Comparison of ENCODE assay signal across 16 cellular contexts in the genomic region with DNA sequence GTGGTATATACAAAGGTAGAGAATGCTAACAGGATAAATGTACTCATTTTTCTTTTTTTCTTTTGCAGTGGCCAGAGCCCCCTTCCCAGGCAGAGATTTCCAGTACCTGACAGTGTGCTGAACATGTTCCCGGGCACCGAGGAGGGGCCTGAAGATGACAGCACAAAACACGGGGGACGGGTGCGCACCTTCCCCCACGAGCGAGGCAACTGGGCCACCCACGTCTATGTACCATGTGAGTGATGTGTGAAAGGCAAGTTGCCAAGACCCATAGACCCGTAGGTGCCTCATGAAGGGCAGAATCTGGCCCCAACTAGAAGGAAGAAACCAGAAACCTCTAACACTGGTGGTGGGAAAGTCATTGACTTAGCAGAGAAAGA. TPM values are rescaled to one million over a fixed set of nuclear protein-coding genes. Genes with fewer than 3 reads are reported as not detected.
DNase-seq lines count a peak whose midpoint lies in the region; ATAC-seq and TF ChIP-seq lines count a peak whose summit lies in the region.
"Had no signal": no experiment of that assay in that cellular context is flagged by ENCODE, and none has a peak within 500 bp of the region (broad histone marks: within the 10 kb centered on the region; RNA-seq: fewer than 3 reads in every experiment).

No MANE protein-coding gene starts in this region.

- POLR2A ChIA-PET in OCI-LY7 (lab: Charles Lee) = no interaction called here

- peaks cover 41% of the 10 kb centered on the region for H3K36me3 ChIP-seq in OCI-LY7 (ENCODE audit: insufficient read depth, low read length)
- H3K36me3 ChIP-seq in trophoblast cell (ENCODE audit: control insufficient read depth in 1 of 2, insufficient read depth in 2 of 2, low read length in 2 of 2) = peaks cover 18 to 23% of the 10 kb centered on the region in 2 experiments
- peaks cover 12% of the 10 kb centered on the region for H3K36me3 ChIP-seq in brain microvascular endothelial cell (replicated peaks)

- H3K27ac ChIP-seq in OCI-LY7 (ENCODE audit: low read depth, low read length, poor library complexity, severe bottlenecking) = no peak overlapping the region
- no peak overlapping the region for H3K27ac ChIP-seq in trophoblast cell (ENCODE audit: low read depth, low read length)
- H3K27ac ChIP-seq in brain microvascular endothelial cell = no peak overlapping the region
- H3K27ac ChIP-seq: parathyroid adenoma had no signal

- peak overlapping the region; percentile 94 for H3K4me3 Mint-ChIP-seq in activated T-cell treated with anti-CD3 and anti-CD28 coated beads, Interleukin-2, amount 50 U/mL, for 24 hours
- peak overlapping the region; percentile 86 for H3K4me3 Mint-ChIP-seq in central memory CD8-positive, alpha-beta T cell

- H3K9me3 Mint-ChIP-seq in activated T-cell treated with anti-CD3 and anti-CD28 coated beads, Interleukin-2, amount 50 U/mL, for 24 hours = no peaks in the 10 kb centered on the region
- no peaks in the 10 kb centered on the region for H3K9me3 Mint-ChIP-seq in central memory CD8-positive, alpha-beta T cell
- H3K9me3 Mint-ChIP-seq: dendritic cell treated with granulocyte-macrophage colony-stimulating factor and Interleukin-4, amounts not matched to agents 40 ng/mL and 50 ng/mL, for 4 days had no signal

- H3K14ac ChIP-seq in trophoblast cell (ENCODE audit: low read length) = no peak overlapping the region

- no peak overlapping the region for H4K91ac ChIP-seq in trophoblast cell (ENCODE audit: low read depth, low read length)

- peak overlapping the region; percentile 46 for H3K18ac ChIP-seq in trophoblast cell (ENCODE audit: low read length)

- H4K20me1 ChIP-seq in OCI-LY7 (ENCODE audit: insufficient read depth, low read length) = no peaks in the 10 kb centered on the region

- no peak for DNase-seq in activated T-cell treated with anti-CD3 and anti-CD28 coated beads, Interleukin-2, amount 50 U/mL, for 24 hours
- no peak for DNase-seq in activated T-cell treated with anti-CD3 and anti-CD28 coated beads, Interleukin-2, amount 50 U/mL, for 1 hour
- DNase-seq in OCI-LY7 (ENCODE audit: low spot score) (no peak), trophoblast cell (no peak), brain microvascular endothelial cell (no peak), NCI-H187 (lab: John Stamatoyannopoulos, UW) (no peak), NCI-H748 treated with DMSO at 0.1 percent for 48 hours (lab: John Stamatoyannopoulos, UW) (no peak)
- DNase-seq in central memory CD8-positive, alpha-beta T cell (ENCODE audit: low spot score in 2 of 2) = no peak
- DNase-seq: DMS153, NCI-H1105, NCI-H446 had no signal

- peaks cover 4% of the 10 kb centered on the region; the same call in 1 of the 2 replicates for H3K79me2 ChIP-seq in OCI-LY7 (ENCODE audit: insufficient read depth, low read depth, low read length)
- H3K79me2 ChIP-seq in trophoblast cell (ENCODE audit: control insufficient read depth, insufficient read depth, low read length, poor library complexity) = peaks cover 4% of the 10 kb centered on the region

- no peaks in the 10 kb centered on the region for H3K9me2 ChIP-seq in OCI-LY7 (ENCODE audit: insufficient read depth, low read length)

- TF ChIP-seq CTCF in OCI-LY7 (conservative IDR thresholded peaks at IDR 0.05; ENCODE audit: low read length) (no peak), brain microvascular endothelial cell (IDR thresholded peaks at IDR 0.05; ENCODE audit: low read depth, low read length, missing control alignments) (no peak)

- no peak overlapping the region for H3K4ac ChIP-seq in trophoblast cell (ENCODE audit: low read depth, low read length)

- WGBS in trophoblast cell (ENCODE audit: extremely low coverage, insufficient coverage, insufficient read length) = no CpG with 5 or more reads among the region's 9 CpGs

- peak overlapping the region; percentile 75 for H3K4me3 ChIP-seq in OCI-LY7 (ENCODE audit: low read depth, low read length, poor library complexity, severe bottlenecking)
- no peak overlapping the region for H3K4me3 ChIP-seq in trophoblast cell (ENCODE audit: low read depth, low read length)
- no peak overlapping the region for H3K4me3 ChIP-seq in brain microvascular endothelial cell (ENCODE audit: low read depth, low read length)

- ATAC-seq in central memory CD8-positive, alpha-beta T cell (replicated peaks; ENCODE audit: extremely low read depth, poor library complexity, severe bottlenecking) = no peak

- H3K4me2 ChIP-seq in OCI-LY7 (ENCODE audit: low read length) (peak overlapping the region; percentile 100), trophoblast cell (ENCODE audit: low read length) (no peak overlapping the region)

- CTCF ChIA-PET in OCI-LY7 (lab: Charles Lee; ENCODE audit: unreplicated experiment) = no interaction called here

- H3K23ac ChIP-seq in trophoblast cell (ENCODE audit: low read length) = peak overlapping the region; percentile 48

- H2AFZ ChIP-seq in OCI-LY7 (ENCODE audit: low read length) (no peak overlapping the region), trophoblast cell (ENCODE audit: insufficient read depth, low read length, poor library complexity) (no peak overlapping the region)

- intact Hi-C loops in OCI-LY7 (cut with micrococcal nuclease; ENCODE audit: unreplicated experiment) = loop anchor here (5.0 to 10.0 kb wide), 2 partner anchors 245 to 428 kb away; no protein-coding TSS in a partner anchor

- H3K27ac Mint-ChIP-seq in activated T-cell treated with anti-CD3 and anti-CD28 coated beads, Interleukin-2, amount 50 U/mL, for 24 hours = peak overlapping the region; percentile 96
- no peak overlapping the region for H3K27ac Mint-ChIP-seq in central memory CD8-positive, alpha-beta T cell (ENCODE audit: low read depth)

- H3K79me1 ChIP-seq in trophoblast cell (ENCODE audit: low read length) = peaks cover 8% of the 10 kb centered on the region

- in situ Hi-C loops in brain microvascular endothelial cell (cut with HindIII; ENCODE audit: low pct_ligation_motif_present, low sequenced_read_pairs) = no loop called here

- H4K8ac ChIP-seq in trophoblast cell (ENCODE audit: low read depth, low read length) = no peak overlapping the region

- H3K4me1 ChIP-seq in OCI-LY7 (ENCODE audit: insufficient read depth, low read length, poor library complexity, severe bottlenecking) = peaks cover 22% of the 10 kb centered on the region
- H3K4me1 ChIP-seq in trophoblast cell (ENCODE audit: control insufficient read depth in 1 of 2, insufficient read depth in 2 of 2, low read length in 2 of 2) = peaks cover 8 to 14% of the 10 kb centered on the region in 2 experiments

- H2BK120ac ChIP-seq in trophoblast cell (ENCODE audit: insufficient read depth, low read length, poor library complexity) = no peak overlapping the region

- H2BK12ac ChIP-seq in trophoblast cell (ENCODE audit: low read length) = no peak overlapping the region

- H2AK5ac ChIP-seq in trophoblast cell (ENCODE audit: low read length) = peak overlapping the region; percentile 32

- peaks cover 63% of the 10 kb centered on the region for H3K36me3 Mint-ChIP-seq in activated T-cell treated with anti-CD3 and anti-CD28 coated beads, Interleukin-2, amount 50 U/mL, for 24 hours (ENCODE audit: low read depth)
- peaks cover 40% of the 10 kb centered on the region for H3K36me3 Mint-ChIP-seq in central memory CD8-positive, alpha-beta T cell (ENCODE audit: insufficient read depth)

- BruUV-seq in OCI-LY7 (replicated peaks; lab: Mats Ljungman, UMichigan) = no TSS peak

- H3K9me3 ChIP-seq in OCI-LY7 (ENCODE audit: low read length) (no peaks in the 10 kb centered on the region), trophoblast cell (ENCODE audit: insufficient read depth, low read depth, low read length) (no peaks in the 10 kb centered on the region)

- no peak overlapping the region for H3K9ac ChIP-seq in trophoblast cell (ENCODE audit: low read length)
- H3K9ac ChIP-seq: parathyroid adenoma had no signal

- H3K27me3 ChIP-seq in trophoblast cell (ENCODE audit: insufficient read depth, low read length) (no peaks in the 10 kb centered on the region), brain microvascular endothelial cell (replicated peaks) (no peaks in the 10 kb centered on the region)
- H3K27me3 ChIP-seq: tibial nerve had no signal

- no peak overlapping the region for H4K12ac ChIP-seq in trophoblast cell (ENCODE audit: low read depth, low read length)

- H3K4me1 Mint-ChIP-seq in activated T-cell treated with anti-CD3 and anti-CD28 coated beads, Interleukin-2, amount 50 U/mL, for 24 hours (ENCODE audit: low read depth) = peaks cover 62% of the 10 kb centered on the region
- peaks cover 60% of the 10 kb centered on the region for H3K4me1 Mint-ChIP-seq in central memory CD8-positive, alpha-beta T cell

- no peak overlapping the region for H2BK5ac ChIP-seq in trophoblast cell (ENCODE audit: low read depth, low read length, poor library complexity)

- no peaks in the 10 kb centered on the region for H3K27me3 Mint-ChIP-seq in activated T-cell treated with anti-CD3 and anti-CD28 coated beads, Interleukin-2, amount 50 U/mL, for 24 hours
- H3K27me3 Mint-ChIP-seq in central memory CD8-positive, alpha-beta T cell = no peaks in the 10 kb centered on the region
- H3K27me3 Mint-ChIP-seq: dendritic cell treated with granulocyte-macrophage colony-stimulating factor and Interleukin-4, amounts not matched to agents 40 ng/mL and 50 ng/mL, for 4 days had no signal

RNA-seq across cellular contexts. Expression of gene USB1, which starts 1.2 kb away (rescaled TPM):
- total RNA-seq in OCI-LY7 (2014; rRNA removed; shearing (Covaris generic)) = 10.4 and 12.5 TPM in 2 replicates
- total RNA-seq in OCI-LY7 (2022) = 39.5 and 48.3 TPM in 2 replicates
- polyA plus RNA-seq in trophoblast cell (2013) = 36.6 and 37.1 TPM in 2 replicates

RNA-seq across cellular contexts. Expression of gene ZNF319, which starts 1.9 kb away (rescaled TPM):
- 4.2 and 4.7 TPM in 2 replicates for total RNA-seq in OCI-LY7 (2014; rRNA removed; shearing (Covaris generic))
- total RNA-seq in OCI-LY7 (2022) = 12.7 and 13.0 TPM in 2 replicates
- 5.7 and 6.8 TPM in 2 replicates for polyA plus RNA-seq in trophoblast cell (2013)

RNA-seq across cellular contexts. Expression of gene MMP15, which starts 23.2 kb away (rescaled TPM):
- total RNA-seq in OCI-LY7 (2014; rRNA removed; shearing (Covaris generic)) = not detected in 2 replicates
- 0.18 and 0.21 TPM in 2 replicates for total RNA-seq in OCI-LY7 (2022)
- polyA plus RNA-seq in trophoblast cell (2013) = 95.1 and 106 TPM in 2 replicates

RNA-seq across cellular contexts. Expression of gene CNGB1, which starts 31.5 kb away (rescaled TPM):
- not detected in 2 replicates for total RNA-seq in OCI-LY7 (2014; rRNA removed; shearing (Covaris generic))
- total RNA-seq in OCI-LY7 (2022) = not detected in 2 replicates
- polyA plus RNA-seq in trophoblast cell (2013) = 0.11 and 0.12 TPM in 2 replicates
- total RNA-seq: aorta, tibial nerve had no signal
- polyA plus RNA-seq: AG04450, aorta had no signal
